9 cellular contexts compared by ENCODE assay signal in genomic region chr13:50366488-50367174, GRCh38.
A peak's percentile ranks its signal among the peaks of the same experiment; 100 is the strongest.
DNase-seq lines count a peak whose midpoint lies in the region; ATAC-seq, FAIRE-seq and TF ChIP-seq lines count a peak whose summit lies in the region.
"Had no signal": no experiment of that assay in that cellular context is flagged by ENCODE, and none has a peak within 500 bp of the region (broad histone marks: within the 10 kb centered on the region; RNA-seq: fewer than 3 reads in every experiment).

No MANE protein-coding gene starts in this region.

- WGBS in pancreas, 2 donors = 49 to 57% methylated on average over 6 of the region's 6 CpGs

- intact Hi-C loops in pancreas (cut with DNase I) = no loop called here
- intact Hi-C loops in sciatic nerve (cut with DNase I) = no loop called here

- no peak for FAIRE-seq in pancreas (lab: Jason Lieb, UNC)

- H3K27ac ChIP-seq in Peyer's patch = peak overlapping the region; percentile 36 to 59 (median 54)
- H3K27ac ChIP-seq in pancreas = peak overlapping the region in 2 of 4 donors; percentile 66 to 73
- H3K27ac ChIP-seq: HL-60 had no signal

- no peaks in the 10 kb centered on the region for H3K27me3 ChIP-seq in Peyer's patch
- peaks cover 0 to 9% (median 2%) of the 10 kb centered on the region in 4 donors for H3K27me3 ChIP-seq in pancreas

- H3K4me3 ChIP-seq in Peyer's patch (no peak overlapping the region), pancreas (peak overlapping the region in 1 of 4 donors; percentile 30)

- H3K4me1 ChIP-seq in Peyer's patch = peaks cover 0 to 19% (median 0%) of the 10 kb centered on the region in 4 donors
- H3K4me1 ChIP-seq in pancreas = peaks cover 8 to 16% (median 10%) of the 10 kb centered on the region in 3 donors

- H3K36me3 ChIP-seq in Peyer's patch (no peaks in the 10 kb centered on the region), pancreas (no peaks in the 10 kb centered on the region)

- TF ChIP-seq POLR2A in Peyer's patch (IDR thresholded peaks at IDR 0.05) = no peak

- ATAC-seq in GM19025 (IDR thresholded peaks at IDR 0.05; ENCODE audit: low read depth, unreplicated experiment) (peak; percentile 49), HG03175 (IDR thresholded peaks at IDR 0.05; ENCODE audit: unreplicated experiment) (peak; percentile 59), pancreas (peak; percentile 6 to 11 (median 10)), sciatic nerve (no peak)

- DNase-seq in COR-L47 (lab: John Stamatoyannopoulos, UW) (peak; percentile 90), Peyer's patch (no peak), pancreas (no peak), NCI-H526 treated with DMSO at 0.1 percent for 48 hours (lab: John Stamatoyannopoulos, UW) (no peak), SK-N-DZ (ENCODE audit: low spot score) (no peak), sciatic nerve (ENCODE audit: low spot score) (no peak)

- H3K9me3 ChIP-seq in Peyer's patch (no peaks in the 10 kb centered on the region), pancreas (no peaks in the 10 kb centered on the region)

- TF ChIP-seq CTCF in Peyer's patch (IDR thresholded peaks at IDR 0.05) (no peak), pancreas (IDR thresholded peaks at IDR 0.05) (no peak)
